ENCODE assay signal across 17 cellular contexts in genomic region chr6:44054635-44055559, GRCh38.
DNase-seq lines count a peak whose midpoint lies in the region; ATAC-seq and TF ChIP-seq lines count a peak whose summit lies in the region.
"Had no signal": no experiment of that assay in that cellular context is flagged by ENCODE, and none has a peak within 500 bp of the region (broad histone marks: within the 10 kb centered on the region; RNA-seq: fewer than 3 reads in every experiment).

No MANE protein-coding gene starts in this region.

- ATAC-seq in activated CD4-positive, CD25-positive, alpha-beta regulatory T cell treated with anti-CD3 and anti-CD28 coated beads, Interleukin-2, amount 50 U/mL, for 24 hours, result no peak
- no peak for ATAC-seq in GM21737 (IDR thresholded peaks at IDR 0.05; ENCODE audit: unreplicated experiment)

- no peak overlapping the region for H3K4me2 ChIP-seq in mesenchymal stem cell (ENCODE audit: low read length, poor library complexity, severe bottlenecking)

- H3K14ac ChIP-seq in mesenchymal stem cell (ENCODE audit: low read length in 2 of 2), result no peak overlapping the region

- H3K36me3 ChIP-seq in MG63 (no peaks in the 10 kb centered on the region), mesenchymal stem cell (ENCODE audit: control insufficient read depth in 1 of 2, insufficient read depth in 2 of 2, low read depth in 1 of 2, low read length in 2 of 2) (no peaks in the 10 kb centered on the region), Caco-2 (ENCODE audit: control insufficient read depth, insufficient read depth, low read length) (no peaks in the 10 kb centered on the region)

- intact Hi-C loops in dendritic cell treated with granulocyte-macrophage colony-stimulating factor and Interleukin-4, amounts not matched to agents 40 ng/mL and 50 ng/mL, for 4 days (cut with micrococcal nuclease), result loop anchor here (5.0 kb wide), 1 partner anchor 283 kb away; the partner anchor contains the start of gene VEGFA
- intact Hi-C loops in Caco-2 (cut with micrococcal nuclease; ENCODE audit: unreplicated experiment), result no loop called here

- H2BK120ac ChIP-seq in mesenchymal stem cell (ENCODE audit: low read depth, low read length), result peak overlapping the region; percentile 2

- H3K9me3 ChIP-seq in MG63, result no peaks in the 10 kb centered on the region
- H3K9me3 ChIP-seq in mesenchymal stem cell (ENCODE audit: control insufficient read depth, low read length), result no peaks in the 10 kb centered on the region
- H3K9me3 ChIP-seq in Caco-2, result no peaks in the 10 kb centered on the region

- H2BK15ac ChIP-seq in mesenchymal stem cell (ENCODE audit: low read depth, poor library complexity, severe bottlenecking), result no peak overlapping the region

- peaks cover 77% of the 10 kb centered on the region for H3K4me1 Mint-ChIP-seq in dendritic cell treated with granulocyte-macrophage colony-stimulating factor and Interleukin-4, amounts not matched to agents 40 ng/mL and 50 ng/mL, for 4 days (ENCODE audit: low read depth)
- H3K4me1 Mint-ChIP-seq in Caco-2 (ENCODE audit: low read depth, unreplicated experiment), result no peaks in the 10 kb centered on the region

- CTCF ChIA-PET in Caco-2 (lab: Charles Lee), result no interaction called here

- no peak overlapping the region for H3K27ac ChIP-seq in mesenchymal stem cell (ENCODE audit: low read length, poor library complexity, severe bottlenecking)

- H3K9ac ChIP-seq in mesenchymal stem cell (ENCODE audit: low read length), result peak overlapping the region; percentile 57

- no peaks in the 10 kb centered on the region for H3K27me3 ChIP-seq in MG63
- no peaks in the 10 kb centered on the region for H3K27me3 ChIP-seq in mesenchymal stem cell (ENCODE audit: control insufficient read depth in 1 of 2, insufficient read depth in 1 of 2, low read length in 2 of 2)
- no peaks in the 10 kb centered on the region for H3K27me3 ChIP-seq in Caco-2 (replicated peaks; ENCODE audit: control insufficient read depth, insufficient read depth, low read length)

- peak overlapping the region; percentile 61 for H3K27ac Mint-ChIP-seq in dendritic cell treated with granulocyte-macrophage colony-stimulating factor and Interleukin-4, amounts not matched to agents 40 ng/mL and 50 ng/mL, for 4 days
- H3K27ac Mint-ChIP-seq in Caco-2 (ENCODE audit: unreplicated experiment), result no peak overlapping the region
- H3K27ac Mint-ChIP-seq: CD4-positive, alpha-beta T cell; mesothelial cell of epicardium; stimulated activated naive CD8-positive, alpha-beta T cell treated with anti-CD3 and anti-CD28 coated beads, Interleukin-15, Interleukin-2, amounts not matched to agents 100 ng/mL and 50 ng/mL, for 24 hours had no signal

- H3K4me3 Mint-ChIP-seq in dendritic cell treated with granulocyte-macrophage colony-stimulating factor and Interleukin-4, amounts not matched to agents 40 ng/mL and 50 ng/mL, for 4 days, result no peak overlapping the region
- H3K4me3 Mint-ChIP-seq in Caco-2 (ENCODE audit: unreplicated experiment), result no peak overlapping the region
- H3K4me3 Mint-ChIP-seq: CD4-positive, alpha-beta T cell; mesothelial cell of epicardium; stimulated activated naive CD8-positive, alpha-beta T cell treated with anti-CD3 and anti-CD28 coated beads, Interleukin-15, Interleukin-2, amounts not matched to agents 100 ng/mL and 50 ng/mL, for 24 hours; WTC11 had no signal

- peak overlapping the region; percentile 24 for H2AK5ac ChIP-seq in mesenchymal stem cell (ENCODE audit: low read length, severe bottlenecking)

- no peak overlapping the region for H3K4me3 ChIP-seq in AG10803 (ENCODE audit: low read length)
- no peak overlapping the region for H3K4me3 ChIP-seq in MG63
- no peak overlapping the region for H3K4me3 ChIP-seq in mesenchymal stem cell (ENCODE audit: insufficient read depth in 1 of 2, low read depth in 1 of 2, low read length in 2 of 2)
- H3K4me3 ChIP-seq in Caco-2 (ENCODE audit: low read depth, low read length), result no peak overlapping the region

- DNase-seq in AG10803 (ENCODE audit: low read depth), result peak; percentile 89
- DNase-seq in MG63, result peak; percentile 94
- peak; percentile 74 for DNase-seq in mesenchymal stem cell
- DNase-seq in Caco-2, result no peak
- DNase-seq in NCI-H748 treated with DMSO at 0.1 percent for 48 hours (lab: John Stamatoyannopoulos, UW), result no peak
- DNase-seq: anterior cingulate cortex; CD4-positive, alpha-beta T cell; MV-4-11; NCI-H524; SIG-M5; stimulated activated CD4-positive, alpha-beta T cell treated with anti-CD3 and anti-CD28 coated beads, Interleukin-4, amount 100 ng/mL, for 24 hours had no signal

- no peak overlapping the region for H2BK5ac ChIP-seq in mesenchymal stem cell (ENCODE audit: low read depth, low read length, poor library complexity, severe bottlenecking)

- no peaks in the 10 kb centered on the region for H3K79me1 ChIP-seq in mesenchymal stem cell (replicated peaks; ENCODE audit: low read length, poor library complexity, severe bottlenecking)

- peak overlapping the region; percentile 16 to 27 for H3K4ac ChIP-seq in mesenchymal stem cell (ENCODE audit: low read depth in 1 of 2, low read length in 2 of 2)

- no peaks in the 10 kb centered on the region for H3K27me3 Mint-ChIP-seq in dendritic cell treated with granulocyte-macrophage colony-stimulating factor and Interleukin-4, amounts not matched to agents 40 ng/mL and 50 ng/mL, for 4 days
- no peaks in the 10 kb centered on the region for H3K27me3 Mint-ChIP-seq in Caco-2 (ENCODE audit: insufficient read depth, unreplicated experiment)

- peak overlapping the region; percentile 81 for H4K91ac ChIP-seq in mesenchymal stem cell (ENCODE audit: low read length)

- no TSS peak for BruUV-seq in Caco-2 (replicated peaks; lab: Mats Ljungman, UMichigan)

- H2AFZ ChIP-seq in mesenchymal stem cell (ENCODE audit: low read depth, low read length), result no peak overlapping the region

- no peaks in the 10 kb centered on the region for H3K36me3 Mint-ChIP-seq in dendritic cell treated with granulocyte-macrophage colony-stimulating factor and Interleukin-4, amounts not matched to agents 40 ng/mL and 50 ng/mL, for 4 days (ENCODE audit: low read depth)
- no peaks in the 10 kb centered on the region for H3K36me3 Mint-ChIP-seq in Caco-2 (ENCODE audit: insufficient read depth, unreplicated experiment)
- H3K36me3 Mint-ChIP-seq: mesothelial cell of epicardium had no signal

- H3K9me3 Mint-ChIP-seq in dendritic cell treated with granulocyte-macrophage colony-stimulating factor and Interleukin-4, amounts not matched to agents 40 ng/mL and 50 ng/mL, for 4 days, result no peaks in the 10 kb centered on the region
- H3K9me3 Mint-ChIP-seq in Caco-2 (ENCODE audit: unreplicated experiment), result no peaks in the 10 kb centered on the region
- H3K9me3 Mint-ChIP-seq: CD4-positive, alpha-beta T cell; stimulated activated naive CD8-positive, alpha-beta T cell treated with anti-CD3 and anti-CD28 coated beads, Interleukin-15, Interleukin-2, amounts not matched to agents 100 ng/mL and 50 ng/mL, for 24 hours had no signal

- peak overlapping the region; percentile 64 for H4K8ac ChIP-seq in mesenchymal stem cell (ENCODE audit: low read length)

- peak overlapping the region; percentile 64 to 66 for H3K18ac ChIP-seq in mesenchymal stem cell (ENCODE audit: low read depth in 1 of 2, low read length in 2 of 2)

- 0 out of 2 replicates have a peak, but pooled peaks have one; percentile 9 for TF ChIP-seq CTCF in AG10803 (conservative IDR thresholded peaks at IDR 0.05; ENCODE audit: low read length)
- no peak for TF ChIP-seq CTCF in Caco-2 (IDR thresholded peaks at IDR 0.05; ENCODE audit: insufficient read depth in 1 of 2, low read depth in 1 of 2, low read length in 1 of 2, severe bottlenecking in 1 of 2, unreplicated experiment in 1 of 2)

- POLR2A ChIA-PET in Caco-2 (lab: Charles Lee), result no interaction called here

- 62% methylated on average over 6 of the region's 8 CpGs for WGBS in mesenchymal stem cell

- H3K23ac ChIP-seq in mesenchymal stem cell (ENCODE audit: low read length in 2 of 2), result no peak overlapping the region

- peak overlapping the region; percentile 7 to 51 for H2BK12ac ChIP-seq in mesenchymal stem cell (ENCODE audit: low read length in 2 of 2)

- H3K4me1 ChIP-seq in mesenchymal stem cell (ENCODE audit: control insufficient read depth, insufficient read depth, low read depth, low read length), result peaks cover 65% of the 10 kb centered on the region
- H3K4me1 ChIP-seq in Caco-2, result no peaks in the 10 kb centered on the region

Comparison
In these comparisons a context has a peak if more than half of its experiments do, and no peak if none do; other contexts are left out.
1. DNase-seq: peak in AG10803 (single experiment), MG63 (single experiment) and mesenchymal stem cell (single experiment); none in Caco-2 (0 of 2) and NCI-H748 treated with DMSO at 0.1 percent for 48 hours (single experiment).